Comparison of ENCODE assay signal across 1 cellular context in genomic region chr12:108821407-108822397, GRCh38.
TF ChIP-seq lines count a peak whose summit lies in the region.

No MANE protein-coding gene starts in this region.

TF ChIP-seq in SK-N-SH, 30 proteins besides CTCF, POLR2A, EP300 and RAD21 (continued from another document):
- TF ChIP-seq IRF3 (IDR thresholded peaks at IDR 0.05; ENCODE audit: low read depth, low read length) (no peak), EZH2phosphoT487 (IDR thresholded peaks at IDR 0.05; ENCODE audit: borderline replicate concordance, low read depth) (no peak), YY1 (IDR thresholded peaks at IDR 0.05; ENCODE audit: low read depth) (no peak), USF1 (IDR thresholded peaks at IDR 0.05; ENCODE audit: borderline replicate concordance, low read depth) (no peak), MAX (IDR thresholded peaks at IDR 0.05; ENCODE audit: low read depth) (no peak), PBX3 (IDR thresholded peaks at IDR 0.05) (no peak), CHD2 (IDR thresholded peaks at IDR 0.05; ENCODE audit: low read length, partially characterized antibody) (no peak), REST (IDR thresholded peaks at IDR 0.05; ENCODE audit: low read depth, low read length) (no peak)
